Comparison of ENCODE assay signal across 1 cellular context in genomic region chr15:94460624-94461023, GRCh38.
TF ChIP-seq lines count a peak whose summit lies in the region.

No MANE protein-coding gene starts in this region.

TF ChIP-seq in GM23338, 12 proteins besides CTCF, POLR2A, EP300 and RAD21 (continued from another document):
- TF ChIP-seq ZNF462 (CRISPR knock-in tag; IDR thresholded peaks at IDR 0.05) (no peak), ZNF114 (CRISPR knock-in tag; IDR thresholded peaks at IDR 0.05) (no peak), CREB1 (CRISPR knock-in tag; IDR thresholded peaks at IDR 0.05; ENCODE audit: low read depth) (no peak), JUNB (IDR thresholded peaks at IDR 0.05; ENCODE audit: unreplicated experiment) (no peak), ZNF331 (CRISPR knock-in tag; IDR thresholded peaks at IDR 0.05; ENCODE audit: low read depth) (no peak), EZH2phosphoT487 (IDR thresholded peaks at IDR 0.05; ENCODE audit: unreplicated experiment) (no peak), POLR2AphosphoS5 (IDR thresholded peaks at IDR 0.05; ENCODE audit: low read depth) (no peak), EZH2 (IDR thresholded peaks at IDR 0.05; ENCODE audit: low read depth, unreplicated experiment) (no peak)
- TF ChIP-seq, protein P1, sequence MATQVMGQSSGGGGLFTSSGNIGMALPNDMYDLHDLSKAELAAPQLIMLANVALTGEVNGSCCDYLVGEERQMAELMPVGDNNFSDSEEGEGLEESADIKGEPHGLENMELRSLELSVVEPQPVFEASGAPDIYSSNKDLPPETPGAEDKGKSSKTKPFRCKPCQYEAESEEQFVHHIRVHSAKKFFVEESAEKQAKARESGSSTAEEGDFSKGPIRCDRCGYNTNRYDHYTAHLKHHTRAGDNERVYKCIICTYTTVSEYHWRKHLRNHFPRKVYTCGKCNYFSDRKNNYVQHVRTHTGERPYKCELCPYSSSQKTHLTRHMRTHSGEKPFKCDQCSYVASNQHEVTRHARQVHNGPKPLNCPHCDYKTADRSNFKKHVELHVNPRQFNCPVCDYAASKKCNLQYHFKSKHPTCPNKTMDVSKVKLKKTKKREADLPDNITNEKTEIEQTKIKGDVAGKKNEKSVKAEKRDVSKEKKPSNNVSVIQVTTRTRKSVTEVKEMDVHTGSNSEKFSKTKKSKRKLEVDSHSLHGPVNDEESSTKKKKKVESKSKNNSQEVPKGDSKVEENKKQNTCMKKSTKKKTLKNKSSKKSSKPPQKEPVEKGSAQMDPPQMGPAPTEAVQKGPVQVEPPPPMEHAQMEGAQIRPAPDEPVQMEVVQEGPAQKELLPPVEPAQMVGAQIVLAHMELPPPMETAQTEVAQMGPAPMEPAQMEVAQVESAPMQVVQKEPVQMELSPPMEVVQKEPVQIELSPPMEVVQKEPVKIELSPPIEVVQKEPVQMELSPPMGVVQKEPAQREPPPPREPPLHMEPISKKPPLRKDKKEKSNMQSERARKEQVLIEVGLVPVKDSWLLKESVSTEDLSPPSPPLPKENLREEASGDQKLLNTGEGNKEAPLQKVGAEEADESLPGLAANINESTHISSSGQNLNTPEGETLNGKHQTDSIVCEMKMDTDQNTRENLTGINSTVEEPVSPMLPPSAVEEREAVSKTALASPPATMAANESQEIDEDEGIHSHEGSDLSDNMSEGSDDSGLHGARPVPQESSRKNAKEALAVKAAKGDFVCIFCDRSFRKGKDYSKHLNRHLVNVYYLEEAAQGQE (IDR thresholded peaks at IDR 0.05; ENCODE audit: unreplicated experiment), result no peak
TF ChIP-seq in GM23338: peak in this region for 0.
